ENCODE assay signal across 16 cellular contexts in the genomic region with DNA sequence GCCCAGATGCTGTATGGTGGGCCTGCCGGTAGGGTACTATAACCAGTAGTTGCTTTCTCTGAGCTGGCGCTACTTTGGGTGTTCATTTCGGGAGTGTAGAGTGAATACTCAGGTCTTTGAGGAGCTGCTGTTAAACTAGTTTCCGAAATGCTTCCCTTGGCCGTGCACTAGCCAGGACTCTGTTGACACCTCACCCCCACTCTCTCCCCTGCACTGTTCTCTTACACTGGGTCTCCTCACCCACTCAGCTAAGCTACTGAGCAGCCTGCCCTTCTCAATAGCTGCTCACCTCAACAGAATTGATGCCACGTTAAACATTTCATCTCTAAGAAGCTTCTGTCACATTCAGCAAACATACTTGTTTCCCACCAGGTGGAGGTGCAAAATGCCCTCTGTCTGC.
"Had no signal": no experiment of that assay in that cellular context is flagged by ENCODE, and none has a peak within 500 bp of the region (broad histone marks: within the 10 kb centered on the region; RNA-seq: fewer than 3 reads in every experiment).

No MANE protein-coding gene starts in this region.

- H3K9me3 ChIP-seq: right lobe of liver, SK-N-SH had no signal

- H3K4me1 Mint-ChIP-seq: naive B cell had no signal

- H3K36me3 Mint-ChIP-seq: naive B cell had no signal

- H3K27ac ChIP-seq: epithelial cell of prostate, right lobe of liver had no signal

- H3K27me3 ChIP-seq: right lobe of liver had no signal

- H3K36me3 ChIP-seq: right lobe of liver had no signal

- H3K9ac ChIP-seq: SK-N-SH had no signal

- H3K27me3 Mint-ChIP-seq: stimulated activated naive CD8-positive, alpha-beta T cell treated with anti-CD3 and anti-CD28 coated beads, Interleukin-15, Interleukin-2, amounts not matched to agents 100 ng/mL and 50 ng/mL, for 24 hours had no signal

- ATAC-seq: activated CD8-positive, alpha-beta T cell treated with anti-CD3 and anti-CD28 coated beads, Interleukin-2, amount 10 ng/mL, durations not matched to agents 7 days and 5 days; right lobe of liver had no signal

- H3K27ac Mint-ChIP-seq: activated CD8-positive, alpha-beta T cell treated with anti-CD3 and anti-CD28 coated beads, Interleukin-2, amount 10 ng/mL, durations not matched to agents 7 days and 5 days; activated T-helper 1 cell treated with anti-CD3 and anti-CD28 coated beads, Interleukin-12 subunit alpha, Interleukin-12 subunit beta, Interleukin-2, Interleukin-4 antibody, amounts not matched to agents 30 ng/mL and 10 ng/mL and 1 ng/mL, durations not matched to agents 14 hours and 24 hours and 36 hours; naive B cell; stimulated activated naive CD8-positive, alpha-beta T cell treated with anti-CD3 and anti-CD28 coated beads, Interleukin-15, Interleukin-2, amounts not matched to agents 100 ng/mL and 50 ng/mL, for 24 hours had no signal

- FAIRE-seq: colon had no signal

- DNase-seq: activated CD4-positive, alpha-beta T cell treated with anti-CD3 and anti-CD28 coated beads for 4 hours; activated CD8-positive, alpha-beta memory T cell treated with anti-CD3 and anti-CD28 coated beads, Interleukin-2, amount 50 U/mL, for 48 hours; activated CD8-positive, alpha-beta T cell treated with anti-CD3 and anti-CD28 coated beads, Interleukin-2, amount 10 ng/mL, durations not matched to agents 7 days and 5 days; activated naive CD4-positive, alpha-beta T cell; aorta; effector CD4-positive, alpha-beta T cell; islet precursor cell; naive B cell; right lobe of liver; stimulated activated CD4-positive, alpha-beta T cell treated with anti-CD3 and anti-CD28 coated beads, Interleukin-2, amount 100 ng/mL, for 48 hours; T-helper 1 cell had no signal

- H3K4me1 ChIP-seq: right lobe of liver had no signal

- H3K4me3 ChIP-seq: right lobe of liver had no signal

- H3K4me3 Mint-ChIP-seq: activated CD8-positive, alpha-beta T cell treated with anti-CD3 and anti-CD28 coated beads, Interleukin-2, amount 10 ng/mL, durations not matched to agents 7 days and 5 days; activated T-helper 1 cell treated with anti-CD3 and anti-CD28 coated beads, Interleukin-12 subunit alpha, Interleukin-12 subunit beta, Interleukin-2, Interleukin-4 antibody, amounts not matched to agents 30 ng/mL and 10 ng/mL and 1 ng/mL, durations not matched to agents 14 hours and 24 hours and 36 hours; naive B cell; stimulated activated naive CD8-positive, alpha-beta T cell treated with anti-CD3 and anti-CD28 coated beads, Interleukin-15, Interleukin-2, amounts not matched to agents 100 ng/mL and 50 ng/mL, for 24 hours had no signal

- H3K9me3 Mint-ChIP-seq: activated T-helper 1 cell treated with anti-CD3 and anti-CD28 coated beads, Interleukin-12 subunit alpha, Interleukin-12 subunit beta, Interleukin-2, Interleukin-4 antibody, amounts not matched to agents 30 ng/mL and 10 ng/mL and 1 ng/mL, durations not matched to agents 14 hours and 24 hours and 36 hours; naive B cell; stimulated activated naive CD8-positive, alpha-beta T cell treated with anti-CD3 and anti-CD28 coated beads, Interleukin-15, Interleukin-2, amounts not matched to agents 100 ng/mL and 50 ng/mL, for 24 hours had no signal
